In genomic region chr16:86509759-86510464, GRCh38 we compare ENCODE assay signal across 8 cellular contexts. TPM values are rescaled to one million over a fixed set of nuclear protein-coding genes. Genes with fewer than 3 reads are reported as not detected.
A peak's percentile ranks its signal among the peaks of the same experiment; 100 is the strongest.
DNase-seq lines count a peak whose midpoint lies in the region; ATAC-seq lines count a peak whose summit lies in the region.

No MANE protein-coding gene starts in this region.

- H3K27me3 ChIP-seq in BLaER1 (peaks cover 100% of the 10 kb centered on the region), muscle layer of duodenum (ENCODE audit: low read depth, low read length) (peaks cover 30% of the 10 kb centered on the region)

- H3K9ac ChIP-seq in BLaER1: peak overlapping the region; percentile 43; the same call in 1 of the 2 replicates

- no peak for ATAC-seq in effector memory CD8-positive, alpha-beta T cell (replicated peaks)
- no peak for ATAC-seq in GM19463 (IDR thresholded peaks at IDR 0.05; ENCODE audit: unreplicated experiment)

- peaks cover 61% of the 10 kb centered on the region for H3K27me3 Mint-ChIP-seq in IgD-negative memory B cell
- H3K27me3 Mint-ChIP-seq in effector memory CD8-positive, alpha-beta T cell: peaks cover 64 to 89% of the 10 kb centered on the region in 2 donors

- H3K4me1 ChIP-seq in BLaER1: peaks cover 18% of the 10 kb centered on the region; the same call in 1 of the 2 replicates
- H3K4me1 ChIP-seq in muscle layer of duodenum (ENCODE audit: control insufficient read depth in 1 of 2, insufficient read depth in 2 of 2, low read length in 2 of 2): no peaks in the 10 kb centered on the region

- DNase-seq in effector memory CD8-positive, alpha-beta T cell: no peak
- DNase-seq in NCI-H128 (lab: John Stamatoyannopoulos, UW; ENCODE audit: unreplicated experiment) (no peak), putamen (ENCODE audit: low spot score) (no peak), Kasumi-1 (lab: John Stamatoyannopoulos, UW) (no peak)

- H3K27ac Mint-ChIP-seq in IgD-negative memory B cell: no peak overlapping the region
- H3K27ac Mint-ChIP-seq in effector memory CD8-positive, alpha-beta T cell: no peak overlapping the region

- H3K36me3 Mint-ChIP-seq in IgD-negative memory B cell: no peaks in the 10 kb centered on the region
- no peaks in the 10 kb centered on the region for H3K36me3 Mint-ChIP-seq in effector memory CD8-positive, alpha-beta T cell (ENCODE audit: insufficient read depth)

- H3K4me3 ChIP-seq in BLaER1: peak overlapping the region; percentile 71
- H3K4me3 ChIP-seq in muscle layer of duodenum (ENCODE audit: low read depth in 1 of 2, low read length in 2 of 2): peak overlapping the region; percentile 64 to 70

- peak overlapping the region; percentile 80 to 94 (median 88) for H3K4me3 Mint-ChIP-seq in IgD-negative memory B cell
- peak overlapping the region; percentile 78 to 80 for H3K4me3 Mint-ChIP-seq in effector memory CD8-positive, alpha-beta T cell

- H4K20me1 ChIP-seq in BLaER1: peaks cover 99% of the 10 kb centered on the region

- H3K9me3 Mint-ChIP-seq in IgD-negative memory B cell: peaks cover 0 to 3% (median 0%) of the 10 kb centered on the region in 3 donors
- H3K9me3 Mint-ChIP-seq in effector memory CD8-positive, alpha-beta T cell: no peaks in the 10 kb centered on the region

- H3K27ac ChIP-seq in BLaER1 (no peak overlapping the region), muscle layer of duodenum (ENCODE audit: low read length) (peak overlapping the region; percentile 45)

- H3K4me2 ChIP-seq in BLaER1: peak overlapping the region; percentile 95

- no peaks in the 10 kb centered on the region for H3K36me3 ChIP-seq in BLaER1
- no peaks in the 10 kb centered on the region for H3K36me3 ChIP-seq in muscle layer of duodenum (ENCODE audit: control insufficient read depth in 1 of 2, insufficient read depth in 2 of 2, low read length in 2 of 2)

- H3K4me1 Mint-ChIP-seq in IgD-negative memory B cell: peaks cover 8 to 22% (median 18%) of the 10 kb centered on the region in 3 donors
- peaks cover 21 to 33% of the 10 kb centered on the region in 2 donors for H3K4me1 Mint-ChIP-seq in effector memory CD8-positive, alpha-beta T cell (ENCODE audit: low read depth in 2 of 2)

- H3K9me3 ChIP-seq in BLaER1 (no peaks in the 10 kb centered on the region), muscle layer of duodenum (ENCODE audit: control insufficient read depth in 1 of 2, low read length in 2 of 2) (no peaks in the 10 kb centered on the region)

RNA-seq across cellular contexts. Expression of gene FOXF1, which starts 0.4 kb away (rescaled TPM):
- polyA plus RNA-seq in IgD-negative memory B cell: not detected

RNA-seq across cellular contexts. Expression of gene MTHFSD, which starts 45.1 kb away (rescaled TPM):
- polyA plus RNA-seq in IgD-negative memory B cell: 19.1 TPM

RNA-seq across cellular contexts. Expression of gene FOXC2, which starts 56.7 kb away (rescaled TPM):
- not detected for polyA plus RNA-seq in IgD-negative memory B cell
